9 cellular contexts compared by ENCODE assay signal in the genomic region with DNA sequence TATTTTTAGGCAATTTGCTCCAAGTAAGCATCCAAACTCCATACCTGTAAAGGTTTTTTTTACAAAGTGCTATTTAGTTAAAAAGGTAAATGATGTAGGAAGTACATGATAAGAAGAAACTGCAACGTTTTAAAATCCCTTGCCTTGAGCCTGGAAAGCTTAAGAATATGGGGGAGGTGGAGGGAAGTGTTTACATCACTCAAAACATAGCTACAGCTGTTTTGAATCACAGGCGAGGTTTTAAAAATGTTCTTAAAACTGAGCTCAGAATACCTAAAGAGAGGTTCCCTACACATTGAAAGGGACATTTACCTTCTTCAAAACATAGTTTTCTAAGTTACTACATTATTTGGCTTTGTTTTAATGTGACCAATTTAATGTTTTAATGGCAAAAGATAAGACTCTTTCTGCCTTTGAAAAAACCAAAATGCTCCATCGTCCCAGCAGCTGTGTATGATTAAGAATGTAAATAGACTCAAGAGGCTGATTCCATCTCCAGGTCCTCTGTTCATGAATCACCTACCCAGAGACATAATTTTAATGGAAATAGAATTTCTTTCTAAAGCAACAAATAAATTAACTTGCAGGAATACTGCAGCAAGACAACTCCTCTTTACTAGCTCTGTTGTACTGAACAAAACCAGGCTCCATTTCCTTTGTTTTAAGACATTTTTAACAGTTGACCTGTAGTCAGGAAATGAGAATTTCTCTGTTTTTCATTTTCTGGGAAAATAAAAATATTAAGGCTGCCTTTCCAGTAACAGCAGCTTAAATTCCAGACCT. TPM values are rescaled to one million over a fixed set of nuclear protein-coding genes. Genes with fewer than 3 reads are reported as not detected.
DNase-seq lines count a peak whose midpoint lies in the region; ATAC-seq and TF ChIP-seq lines count a peak whose summit lies in the region.
"Had no signal": no experiment of that assay in that cellular context is flagged by ENCODE, and none has a peak within 500 bp of the region (broad histone marks: within the 10 kb centered on the region; RNA-seq: fewer than 3 reads in every experiment).

No MANE protein-coding gene starts in this region.

- 4% methylated on average over 3 of the region's 3 CpGs for WGBS in aorta, 2 donors

- H3K4me1 ChIP-seq in subcutaneous abdominal adipose tissue (ENCODE audit: control insufficient read depth in 5 of 5, insufficient read depth in 5 of 5, low read length in 5 of 5) (peaks cover 0 to 17% (median 10%) of the 10 kb centered on the region in 5 donors), aorta (ENCODE audit: control insufficient read depth in 1 of 2, insufficient read depth in 2 of 2, low read length in 2 of 2) (no peaks in the 10 kb centered on the region)

- H3K9me3 ChIP-seq in subcutaneous abdominal adipose tissue (ENCODE audit: control insufficient read depth in 5 of 5, low read length in 5 of 5) (no peaks in the 10 kb centered on the region), aorta (ENCODE audit: control insufficient read depth, low read length) (no peaks in the 10 kb centered on the region)

- DNase-seq in NCI-H82 (lab: John Stamatoyannopoulos, UW), result peak; percentile 53
- no peak for DNase-seq in NCI-H82 treated with DMSO at 0.1 percent for 48 hours (lab: John Stamatoyannopoulos, UW; ENCODE audit: unreplicated experiment)
- DNase-seq in fibroblast of villous mesenchyme (ENCODE audit: low read depth), result peak; percentile 90
- DNase-seq in caudate nucleus (lab: John Stamatoyannopoulos, UW), result no peak
- no peak for DNase-seq in aorta
- DNase-seq: activated naive CD4-positive, alpha-beta T cell treated with Interleukin-2 at 50 U/mL for 16 hours had no signal

- TF ChIP-seq CTCF in WI38 (IDR thresholded peaks at IDR 0.05; ENCODE audit: low read depth, low read length) (no peak), fibroblast of villous mesenchyme (IDR thresholded peaks at IDR 0.05; ENCODE audit: insufficient read depth, low read depth, low read length) (no peak)

- ATAC-seq in aorta (ENCODE audit: low FRiP score) (no peak), GM18907 (IDR thresholded peaks at IDR 0.05; ENCODE audit: unreplicated experiment) (no peak)

- peak overlapping the region; percentile 11 for H3K27ac ChIP-seq in subcutaneous abdominal adipose tissue (ENCODE audit: low read depth, low read length)
- no peak overlapping the region for H3K27ac ChIP-seq in caudate nucleus (ENCODE audit: low read depth, low read length)
- H3K27ac ChIP-seq in aorta (ENCODE audit: low read depth in 1 of 2, low read length in 2 of 2), result peak overlapping the region in 1 of 2 donors; percentile 82

- H3K27me3 ChIP-seq in subcutaneous abdominal adipose tissue (ENCODE audit: control insufficient read depth in 5 of 5, insufficient read depth in 4 of 5, low read length in 5 of 5) (no peaks in the 10 kb centered on the region), aorta (ENCODE audit: control insufficient read depth in 1 of 2, insufficient read depth in 2 of 2, low read length in 1 of 2) (no peaks in the 10 kb centered on the region)

- peak overlapping the region in 1 of 5 donors; percentile 6 for H3K9ac ChIP-seq in subcutaneous abdominal adipose tissue (ENCODE audit: low read length in 5 of 5)

- intact Hi-C loops in aorta (cut with DNase I), result loop anchor here in 1 of 2 donors (10.0 kb wide), 1 partner anchor 53 kb away; no protein-coding TSS in a partner anchor

- H3K4me3 ChIP-seq in WI38 (ENCODE audit: low read depth, low read length) (peak overlapping the region; percentile 29), fibroblast of villous mesenchyme (ENCODE audit: low read depth, low read length) (no peak overlapping the region), subcutaneous abdominal adipose tissue (ENCODE audit: low read depth in 1 of 5, low read length in 5 of 5) (peak overlapping the region in 4 of 5 donors; percentile 1 to 34 (median 16)), aorta (ENCODE audit: low read length in 2 of 2) (no peak overlapping the region)

- H3K36me3 ChIP-seq in subcutaneous abdominal adipose tissue (ENCODE audit: control insufficient read depth in 5 of 5, insufficient read depth in 5 of 5, low read length in 5 of 5) (no peaks in the 10 kb centered on the region), aorta (ENCODE audit: control insufficient read depth in 1 of 2, insufficient read depth in 2 of 2, low read length in 1 of 2) (no peaks in the 10 kb centered on the region)

RNA-seq across cellular contexts. Expression of a gene that starts 33.9 kb away (rescaled TPM):
- total RNA-seq in fibroblast of villous mesenchyme, result 34.5 and 47.5 TPM in 2 replicates
- total RNA-seq in aorta, result 10 to 100 TPM; 26.3 to 28.9 TPM
- 10 to 100 TPM; 10.6 to 19.7 TPM for polyA plus RNA-seq in aorta

Comparison
In these comparisons a context has a peak if more than half of its experiments do, and no peak if none do; other contexts are left out.
1. DNase-seq: peak in NCI-H82 (single experiment) and fibroblast of villous mesenchyme (single experiment); none in NCI-H82 treated with DMSO at 0.1 percent for 48 hours (single experiment), caudate nucleus (0 of 61) and aorta (0 of 2).
2. H3K4me3 ChIP-seq: peak in WI38 (single experiment) and subcutaneous abdominal adipose tissue (4 of 5); none in fibroblast of villous mesenchyme (single experiment) and aorta (0 of 2).